Comparison of ENCODE assay signal across 8 cellular contexts in the genomic region with DNA sequence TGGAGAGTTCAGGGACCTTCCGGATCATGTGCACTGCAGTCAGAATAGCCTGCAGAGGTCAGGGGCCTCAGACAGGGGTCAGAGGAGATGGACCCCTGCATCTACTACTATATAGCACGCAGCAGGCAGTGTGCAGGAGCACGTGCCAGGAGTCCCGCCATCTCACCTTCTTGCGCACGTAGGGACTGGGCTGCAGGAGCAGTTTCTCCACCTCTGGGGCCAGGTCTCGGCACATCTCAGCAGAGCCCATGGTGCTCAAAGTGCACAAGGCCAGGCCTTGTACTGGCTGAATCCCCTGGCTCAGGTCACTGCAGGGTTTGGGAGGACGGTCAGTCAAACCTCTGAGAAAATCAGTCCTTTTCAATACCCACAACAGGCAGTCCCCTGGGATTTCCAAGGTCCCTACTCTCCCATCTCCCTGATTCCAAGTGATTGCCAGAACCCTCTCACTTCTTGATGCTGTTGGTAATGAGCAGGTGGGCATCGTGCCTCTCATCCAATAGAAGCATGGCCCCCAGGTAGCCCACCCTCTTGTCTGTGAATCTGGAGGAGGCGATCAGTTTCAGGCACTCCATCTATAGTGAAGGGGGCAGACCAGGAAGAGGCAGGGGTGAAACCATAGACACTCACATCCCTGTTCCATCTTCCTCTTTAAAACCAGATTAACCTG. TPM values are rescaled to one million over a fixed set of nuclear protein-coding genes. Genes with fewer than 3 reads are reported as not detected.
A peak's percentile ranks its signal among the peaks of the same experiment; 100 is the strongest.
DNase-seq lines count a peak whose midpoint lies in the region; ATAC-seq lines count a peak whose summit lies in the region.

No MANE protein-coding gene starts in this region.

- peaks cover 46% of the 10 kb centered on the region for H3K4me1 Mint-ChIP-seq in activated CD4-positive, alpha-beta T cell treated with anti-CD3 and anti-CD28 coated beads, Interleukin-2, amount 10 ng/mL, durations not matched to agents 7 days and 5 days
- H3K4me1 Mint-ChIP-seq in activated T-helper 1 cell treated with anti-CD3 and anti-CD28 coated beads, Interleukin-12 subunit alpha, Interleukin-12 subunit beta, Interleukin-2, Interleukin-4 antibody, amounts not matched to agents 30 ng/mL and 10 ng/mL and 1 ng/mL, durations not matched to agents 14 hours and 24 hours and 36 hours (ENCODE audit: low read depth): peaks cover 38% of the 10 kb centered on the region

- H3K4me3 Mint-ChIP-seq in activated CD4-positive, alpha-beta T cell treated with anti-CD3 and anti-CD28 coated beads, Interleukin-2, amount 10 ng/mL, durations not matched to agents 7 days and 5 days: peak overlapping the region; percentile 97
- H3K4me3 Mint-ChIP-seq in activated T-helper 1 cell treated with anti-CD3 and anti-CD28 coated beads, Interleukin-12 subunit alpha, Interleukin-12 subunit beta, Interleukin-2, Interleukin-4 antibody, amounts not matched to agents 30 ng/mL and 10 ng/mL and 1 ng/mL, durations not matched to agents 14 hours and 24 hours and 36 hours: peak overlapping the region; percentile 100

- CTCF ChIA-PET in activated CD4-positive, alpha-beta T cell treated with anti-CD3 and anti-CD28 coated beads, Interleukin-2, amount 10 ng/mL, durations not matched to agents 7 days and 5 days (lab: Charles Lee): interaction anchor here (1.5 to 2.3 kb wide), 2 partner anchors 9 to 88 kb away, joined by 4 to 5 read pairs; no protein-coding TSS in a partner anchor

- H3K36me3 ChIP-seq in iPS-20b (ENCODE audit: insufficient read depth, low read depth, low read length): peaks cover 35% of the 10 kb centered on the region

- DNase-seq in activated CD4-positive, alpha-beta T cell treated with anti-CD3 and anti-CD28 coated beads, Interleukin-2, amount 10 ng/mL, durations not matched to agents 7 days and 5 days: no peak
- DNase-seq in activated CD4-positive, alpha-beta T cell treated with anti-CD3 and anti-CD28 coated beads for 4 hours: no peak
- no peak for DNase-seq in activated T-helper 1 cell treated with anti-CD3 and anti-CD28 coated beads, Interleukin-12 subunit alpha, Interleukin-12 subunit beta, Interleukin-2, Interleukin-4 antibody, amounts not matched to agents 30 ng/mL and 10 ng/mL and 1 ng/mL, durations not matched to agents 14 hours and 24 hours and 36 hours (ENCODE audit: low spot score)
- DNase-seq in substantia nigra (lab: John Stamatoyannopoulos, UW): no peak
- no peak for DNase-seq in NCI-H2081 (lab: John Stamatoyannopoulos, UW)

- H3K27me3 Mint-ChIP-seq in activated CD4-positive, alpha-beta T cell treated with anti-CD3 and anti-CD28 coated beads, Interleukin-2, amount 10 ng/mL, durations not matched to agents 7 days and 5 days: no peaks in the 10 kb centered on the region
- no peaks in the 10 kb centered on the region for H3K27me3 Mint-ChIP-seq in activated T-helper 1 cell treated with anti-CD3 and anti-CD28 coated beads, Interleukin-12 subunit alpha, Interleukin-12 subunit beta, Interleukin-2, Interleukin-4 antibody, amounts not matched to agents 30 ng/mL and 10 ng/mL and 1 ng/mL, durations not matched to agents 14 hours and 24 hours and 36 hours (ENCODE audit: insufficient read depth)

- intact Hi-C loops in activated T-helper 1 cell treated with anti-CD3 and anti-CD28 coated beads, Interleukin-12 subunit alpha, Interleukin-12 subunit beta, Interleukin-2, Interleukin-4 antibody, amounts not matched to agents 30 ng/mL and 10 ng/mL and 1 ng/mL, durations not matched to agents 14 hours and 24 hours and 36 hours (cut with micrococcal nuclease): loop anchor here (2.0 to 10.0 kb wide), 4 partner anchors 15 to 1041 kb away; partner anchors contain the start of genes NGDN, SDR39U1 and ZFHX2

- H3K27ac Mint-ChIP-seq in activated CD4-positive, alpha-beta T cell treated with anti-CD3 and anti-CD28 coated beads, Interleukin-2, amount 10 ng/mL, durations not matched to agents 7 days and 5 days: peak overlapping the region; percentile 97
- H3K27ac Mint-ChIP-seq in activated T-helper 1 cell treated with anti-CD3 and anti-CD28 coated beads, Interleukin-12 subunit alpha, Interleukin-12 subunit beta, Interleukin-2, Interleukin-4 antibody, amounts not matched to agents 30 ng/mL and 10 ng/mL and 1 ng/mL, durations not matched to agents 14 hours and 24 hours and 36 hours: peak overlapping the region; percentile 97

- H3K36me3 Mint-ChIP-seq in activated CD4-positive, alpha-beta T cell treated with anti-CD3 and anti-CD28 coated beads, Interleukin-2, amount 10 ng/mL, durations not matched to agents 7 days and 5 days (ENCODE audit: low read depth): peaks cover 42% of the 10 kb centered on the region
- peaks cover 37% of the 10 kb centered on the region for H3K36me3 Mint-ChIP-seq in activated T-helper 1 cell treated with anti-CD3 and anti-CD28 coated beads, Interleukin-12 subunit alpha, Interleukin-12 subunit beta, Interleukin-2, Interleukin-4 antibody, amounts not matched to agents 30 ng/mL and 10 ng/mL and 1 ng/mL, durations not matched to agents 14 hours and 24 hours and 36 hours (ENCODE audit: low read depth)

- H3K27ac ChIP-seq in iPS-20b (ENCODE audit: low read length): no peak overlapping the region
- H3K27ac ChIP-seq in substantia nigra (ENCODE audit: low read depth, low read length, poor library complexity, severe bottlenecking): peak overlapping the region; percentile 87

- H3K9me3 Mint-ChIP-seq in activated CD4-positive, alpha-beta T cell treated with anti-CD3 and anti-CD28 coated beads, Interleukin-2, amount 10 ng/mL, durations not matched to agents 7 days and 5 days: no peaks in the 10 kb centered on the region
- H3K9me3 Mint-ChIP-seq in activated T-helper 1 cell treated with anti-CD3 and anti-CD28 coated beads, Interleukin-12 subunit alpha, Interleukin-12 subunit beta, Interleukin-2, Interleukin-4 antibody, amounts not matched to agents 30 ng/mL and 10 ng/mL and 1 ng/mL, durations not matched to agents 14 hours and 24 hours and 36 hours: no peaks in the 10 kb centered on the region

- peak overlapping the region; percentile 78 for H3K4me3 ChIP-seq in iPS-20b (ENCODE audit: low read length)

- no peaks in the 10 kb centered on the region for H3K9me3 ChIP-seq in iPS-20b (ENCODE audit: insufficient read depth, low read depth, low read length)

- peaks cover 17% of the 10 kb centered on the region; the same call in 1 of the 2 replicates for H3K4me1 ChIP-seq in iPS-20b (ENCODE audit: insufficient read depth, low read length)

- peak overlapping the region; percentile 87; the same call in 1 of the 2 replicates for H3K9ac ChIP-seq in iPS-20b (ENCODE audit: low read depth, low read length)

- POLR2A ChIA-PET in activated CD4-positive, alpha-beta T cell treated with anti-CD3 and anti-CD28 coated beads, Interleukin-2, amount 10 ng/mL, durations not matched to agents 7 days and 5 days (lab: Charles Lee): interaction anchor here (0.6 kb wide), 2 partner anchors 8 to 20 kb away, joined by 3 to 4 read pairs; no protein-coding TSS in a partner anchor

- no peaks in the 10 kb centered on the region for H3K27me3 ChIP-seq in iPS-20b (ENCODE audit: insufficient read depth, low read length)

- no peak for ATAC-seq in HG02870 (IDR thresholded peaks at IDR 0.05; ENCODE audit: unreplicated experiment)
- no peak for ATAC-seq in GM21515 (IDR thresholded peaks at IDR 0.05; ENCODE audit: unreplicated experiment)

RNA-seq across cellular contexts. Expression of gene AP1G2, which starts 1.3 kb away (rescaled TPM):
- 100 to 1,000 TPM; 306 to 333 TPM for total RNA-seq in activated CD4-positive, alpha-beta T cell treated with anti-CD3 and anti-CD28 coated beads, Interleukin-2, amount 10 ng/mL, durations not matched to agents 7 days and 5 days
- 137 and 145 TPM in 2 replicates for total RNA-seq in activated T-helper 1 cell treated with anti-CD3 and anti-CD28 coated beads, Interleukin-12 subunit alpha, Interleukin-12 subunit beta, Interleukin-2, Interleukin-4 antibody, amounts not matched to agents 30 ng/mL and 10 ng/mL and 1 ng/mL, durations not matched to agents 14 hours and 24 hours and 36 hours

RNA-seq across cellular contexts. Expression of gene THTPA, which starts 10.2 kb away (rescaled TPM):
- total RNA-seq in activated CD4-positive, alpha-beta T cell treated with anti-CD3 and anti-CD28 coated beads, Interleukin-2, amount 10 ng/mL, durations not matched to agents 7 days and 5 days: 10 to 100 TPM in 1 of 2 experiments, 1 to 10 TPM in 1; 8.1 to 12.7 TPM
- total RNA-seq in activated T-helper 1 cell treated with anti-CD3 and anti-CD28 coated beads, Interleukin-12 subunit alpha, Interleukin-12 subunit beta, Interleukin-2, Interleukin-4 antibody, amounts not matched to agents 30 ng/mL and 10 ng/mL and 1 ng/mL, durations not matched to agents 14 hours and 24 hours and 36 hours: 14.3 and 14.5 TPM in 2 replicates

RNA-seq across cellular contexts. Expression of gene JPH4, which starts 12.3 kb away (rescaled TPM):
- total RNA-seq in activated CD4-positive, alpha-beta T cell treated with anti-CD3 and anti-CD28 coated beads, Interleukin-2, amount 10 ng/mL, durations not matched to agents 7 days and 5 days: not detected
- total RNA-seq in activated T-helper 1 cell treated with anti-CD3 and anti-CD28 coated beads, Interleukin-12 subunit alpha, Interleukin-12 subunit beta, Interleukin-2, Interleukin-4 antibody, amounts not matched to agents 30 ng/mL and 10 ng/mL and 1 ng/mL, durations not matched to agents 14 hours and 24 hours and 36 hours: 0.05 TPM in 1 of 2 replicates, not detected in the other

RNA-seq across cellular contexts. Expression of gene ZFHX2, which starts 14.7 kb away (rescaled TPM):
- 1 to 10 TPM; 1.0 to 1.1 TPM for total RNA-seq in activated CD4-positive, alpha-beta T cell treated with anti-CD3 and anti-CD28 coated beads, Interleukin-2, amount 10 ng/mL, durations not matched to agents 7 days and 5 days
- 2.2 and 2.7 TPM in 2 replicates for total RNA-seq in activated T-helper 1 cell treated with anti-CD3 and anti-CD28 coated beads, Interleukin-12 subunit alpha, Interleukin-12 subunit beta, Interleukin-2, Interleukin-4 antibody, amounts not matched to agents 30 ng/mL and 10 ng/mL and 1 ng/mL, durations not matched to agents 14 hours and 24 hours and 36 hours
